In the genomic region with DNA sequence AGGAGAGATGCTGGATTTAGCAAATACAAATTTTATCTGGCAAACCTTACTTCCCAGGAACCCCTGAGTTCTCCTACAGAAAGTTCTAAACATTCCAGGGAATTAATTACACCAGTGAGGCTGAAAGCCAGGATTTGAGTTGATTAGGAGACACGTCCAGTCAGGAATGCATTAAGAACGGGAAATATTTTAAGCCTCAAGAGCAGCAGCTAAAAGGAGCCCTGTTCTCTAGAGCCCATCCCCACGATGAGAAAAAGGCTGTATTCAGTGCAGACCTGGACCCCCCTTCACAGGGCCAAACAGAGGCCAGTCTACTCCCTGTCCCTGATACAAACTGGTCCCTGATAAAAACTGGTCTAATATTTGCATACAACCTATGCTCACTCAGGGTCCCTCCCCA, we compare ENCODE assay signal across 1 cellular context.
TF ChIP-seq lines count a peak whose summit lies in the region.

No MANE protein-coding gene starts in this region.

TF ChIP-seq in IMR-90, 13 proteins besides CTCF, POLR2A, EP300 and RAD21:
- TF ChIP-seq USF2 (IDR thresholded peaks at IDR 0.05; ENCODE audit: low read depth, low read length) (no peak), MXI1 (IDR thresholded peaks at IDR 0.05; ENCODE audit: borderline replicate concordance, low read depth, low read length) (no peak), BHLHE40 (IDR thresholded peaks at IDR 0.05; ENCODE audit: low read depth, low read length) (no peak), RCOR1 (IDR thresholded peaks at IDR 0.05; ENCODE audit: insufficient replicate concordance, low read length) (no peak), MAZ (IDR thresholded peaks at IDR 0.05; ENCODE audit: borderline replicate concordance, low read depth, low read length) (no peak), CEBPB (IDR thresholded peaks at IDR 0.05; ENCODE audit: low read depth, low read length) (no peak)
- TF ChIP-seq, protein P1, sequence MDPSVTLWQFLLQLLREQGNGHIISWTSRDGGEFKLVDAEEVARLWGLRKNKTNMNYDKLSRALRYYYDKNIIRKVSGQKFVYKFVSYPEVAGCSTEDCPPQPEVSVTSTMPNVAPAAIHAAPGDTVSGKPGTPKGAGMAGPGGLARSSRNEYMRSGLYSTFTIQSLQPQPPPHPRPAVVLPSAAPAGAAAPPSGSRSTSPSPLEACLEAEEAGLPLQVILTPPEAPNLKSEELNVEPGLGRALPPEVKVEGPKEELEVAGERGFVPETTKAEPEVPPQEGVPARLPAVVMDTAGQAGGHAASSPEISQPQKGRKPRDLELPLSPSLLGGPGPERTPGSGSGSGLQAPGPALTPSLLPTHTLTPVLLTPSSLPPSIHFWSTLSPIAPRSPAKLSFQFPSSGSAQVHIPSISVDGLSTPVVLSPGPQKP (IDR thresholded peaks at IDR 0.05; ENCODE audit: borderline replicate concordance, low read depth, low read length): no peak
